ENCODE assay signal across 6 cellular contexts in genomic region chr7:154678001-154678550, GRCh38.
DNase-seq lines count a peak whose midpoint lies in the region; ATAC-seq, FAIRE-seq and TF ChIP-seq lines count a peak whose summit lies in the region.
"Not testable (repeated sequence)": the region's sequence is repeated elsewhere in the genome, so short reads cannot be mapped to it uniquely, and the experiment has no call there.

No MANE protein-coding gene starts in this region.

- H3K36me3 Mint-ChIP-seq in CD8-positive, alpha-beta memory T cell: not testable (repeated sequence)

- not testable (repeated sequence) for H3K4me1 ChIP-seq in CD8-positive, alpha-beta memory T cell (ENCODE audit: insufficient read depth, low read length); DND-41 (ENCODE audit: insufficient read depth, low read length); testis
- peaks cover 30 to 59% of the 10 kb centered on the region in 2 experiments for H3K4me1 ChIP-seq in K562 (replicated peaks in 1 of 2; ENCODE audit: control insufficient read depth in 2 of 2, insufficient read depth in 2 of 2, low read length in 2 of 2)

- not testable (repeated sequence) for H2AFZ ChIP-seq in DND-41 (ENCODE audit: low read depth, low read length)
- peak overlapping the region; percentile 93 for H2AFZ ChIP-seq in K562 (ENCODE audit: low read depth, low read length)

- FAIRE-seq in K562 (lab: Jason Lieb, UNC): not testable (repeated sequence)

- CTCF ChIA-PET in CD8-positive, alpha-beta memory T cell (lab: Charles Lee); K562 (lab: Yijun Ruan, JAX; ENCODE audit: low intra/inter-chr PET ratio): not testable (repeated sequence)

- H3K4me2 ChIP-seq in DND-41 (ENCODE audit: insufficient read depth, low read length): not testable (repeated sequence)
- peak overlapping the region; percentile 87 for H3K4me2 ChIP-seq in K562 (ENCODE audit: insufficient read depth, low read length)

- H3K9me3 Mint-ChIP-seq in CD8-positive, alpha-beta memory T cell: not testable (repeated sequence)

- H3K27ac Mint-ChIP-seq in CD8-positive, alpha-beta memory T cell: not testable (repeated sequence)

- DNase-seq in CD8-positive, alpha-beta memory T cell: not testable (repeated sequence)
- DNase-seq in DND-41: peak; percentile 12
- peak; percentile 94 for DNase-seq in Jurkat, Clone E6-1 (ENCODE audit: low read depth, low spot score)
- DNase-seq in K562 (ENCODE audit: extremely low read depth in 1 of 4, low spot score in 3 of 4): peak in 1 of 4 experiments; percentile 30
- DNase-seq in left kidney (ENCODE audit: low read depth, low spot score): peak; percentile 19
- DNase-seq in testis: peak; percentile 69

- in situ Hi-C loops in K562 (cut with MboI): not testable (repeated sequence)

- not testable (repeated sequence) for H3K4me3 Mint-ChIP-seq in CD8-positive, alpha-beta memory T cell

- BruUV-seq in K562 (replicated peaks; lab: Mats Ljungman, UMichigan): not testable (repeated sequence)

- intact Hi-C loops in K562 (cut with micrococcal nuclease); testis (cut with DNase I; ENCODE audit: low total_unique reads): not testable (repeated sequence)

- H3K27me3 ChIP-seq in CD8-positive, alpha-beta memory T cell (ENCODE audit: insufficient read depth, low read length, poor library complexity, severe bottlenecking); DND-41 (ENCODE audit: insufficient read depth, low read length, poor library complexity); K562 (ENCODE audit: control insufficient read depth in 2 of 2, insufficient read depth in 2 of 2, low read length in 2 of 2); testis: not testable (repeated sequence)

- H3K79me2 ChIP-seq in DND-41 (ENCODE audit: insufficient read depth, low read length): not testable (repeated sequence)
- peaks cover 31% of the 10 kb centered on the region for H3K79me2 ChIP-seq in K562 (ENCODE audit: control insufficient read depth, insufficient read depth, low read length)

- TF ChIP-seq EP300 in K562 (IDR thresholded peaks at IDR 0.05; ENCODE audit: low read length): not testable (repeated sequence)

- ATAC-seq in DND-41 (ENCODE audit: insufficient read depth, low read depth): peak; percentile 37; the same call in 2 of the 3 replicates
- ATAC-seq in K562: not testable (repeated sequence)

- H3K9me3 ChIP-seq in CD8-positive, alpha-beta memory T cell (ENCODE audit: low read length); DND-41 (ENCODE audit: insufficient read depth, low read length, severe bottlenecking); K562 (replicated peaks; ENCODE audit: control insufficient read depth, insufficient read depth, low read depth, low read length); testis: not testable (repeated sequence)

- POLR2A ChIA-PET in CD8-positive, alpha-beta memory T cell (lab: Charles Lee): not testable (repeated sequence)
- POLR2A ChIA-PET in K562 (lab: Yijun Ruan, JAX): interaction anchor here (0.5 to 1.3 kb wide), 3 partner anchors 8 to 525 kb away, joined by 3 read pairs; no protein-coding TSS in a partner anchor

- not testable (repeated sequence) for H3K36me3 ChIP-seq in CD8-positive, alpha-beta memory T cell (ENCODE audit: insufficient read depth, low read length); DND-41 (ENCODE audit: insufficient read depth, low read length); K562 (ENCODE audit: control insufficient read depth, insufficient read depth, low read length); testis (ENCODE audit: low read depth, missing control alignments)

- not testable (repeated sequence) for H3K4me3 ChIP-seq in CD8-positive, alpha-beta memory T cell (ENCODE audit: low read length); DND-41 (ENCODE audit: low read depth in 1 of 2, low read length in 2 of 2); Jurkat, Clone E6-1 (ENCODE audit: low read length); K562
- H3K4me3 ChIP-seq in testis: peak overlapping the region in 1 of 2 donors; percentile 38

- not testable (repeated sequence) for H3K9ac ChIP-seq in DND-41 (ENCODE audit: low read depth, low read length); K562 (ENCODE audit: insufficient read depth in 1 of 2, low read depth in 2 of 2, low read length in 2 of 2)

- WGBS in K562 (ENCODE audit: insufficient coverage, low coverage, missing lambda C conversion rate): 89% methylated on average over 18 of the region's 18 CpGs
- WGBS in testis, 2 donors: 64 to 78% methylated on average over 18 of the region's 18 CpGs

- TF ChIP-seq CTCF in DND-41 (IDR thresholded peaks at IDR 0.05; ENCODE audit: borderline replicate concordance, extremely low read depth, low read length, poor library complexity, severe bottlenecking); K562 (IDR thresholded peaks at IDR 0.05 in 2 of 3, conservative IDR thresholded peaks at IDR 0.05 in 1 of 3; ENCODE audit: insufficient read depth in 2 of 3, low read depth in 1 of 3, low read length in 3 of 3); testis (IDR thresholded peaks at IDR 0.05): not testable (repeated sequence)

- H3K4me1 Mint-ChIP-seq in CD8-positive, alpha-beta memory T cell: not testable (repeated sequence)

- H3K27ac ChIP-seq in CD8-positive, alpha-beta memory T cell (ENCODE audit: low read depth, low read length): peak overlapping the region; percentile 73
- H3K27ac ChIP-seq in DND-41 (ENCODE audit: low read length): not testable (repeated sequence)
- H3K27ac ChIP-seq in K562 (ENCODE audit: extremely low read depth, low read depth, low read length) (peak overlapping the region; percentile 87; the same call in 2 of the 3 replicates), testis (peak overlapping the region in 1 of 2 donors; percentile 51)

- not testable (repeated sequence) for H3K27me3 Mint-ChIP-seq in CD8-positive, alpha-beta memory T cell

- TF ChIP-seq RAD21 in K562 (CRISPR knock-in tag; conservative IDR thresholded peaks at IDR 0.05 in 1 of 2, IDR thresholded peaks at IDR 0.05 in 1 of 2): not testable (repeated sequence)

- not testable (repeated sequence) for H4K20me1 ChIP-seq in DND-41 (ENCODE audit: insufficient read depth, low read length); K562 (replicated peaks; ENCODE audit: control insufficient read depth, insufficient read depth, low read length)

- not testable (repeated sequence) for H3K9me1 ChIP-seq in K562 (ENCODE audit: control insufficient read depth, insufficient read depth, low read length)

- TF ChIP-seq POLR2A in K562 (conservative IDR thresholded peaks at IDR 0.05); testis (IDR thresholded peaks at IDR 0.05): not testable (repeated sequence)

TF ChIP-seq in K562, 482 proteins besides CTCF, POLR2A, EP300 and RAD21 (continues in another document):
- peak; percentile 95 for TF ChIP-seq CC2D1A (IDR thresholded peaks at IDR 0.05)
- TF ChIP-seq NBN (IDR thresholded peaks at IDR 0.05; ENCODE audit: low read depth): peak; percentile 18; the same call in 1 of the 2 replicates
- TF ChIP-seq MLLT1 (IDR thresholded peaks at IDR 0.05): 0 out of 4 replicates have a peak, but pooled peaks of 1 of the 2 experiments have one; percentile 48
- TF ChIP-seq FOXK2 (conservative IDR thresholded peaks at IDR 0.05 in 1 of 2, IDR thresholded peaks at IDR 0.05 in 1 of 2; ENCODE audit: low read depth in 2 of 2): peak; percentile 4 to 38; a peak in 1 of 4 replicates
- peak; percentile 59 for TF ChIP-seq C11orf30 (IDR thresholded peaks at IDR 0.05; ENCODE audit: low read depth)
- peak; percentile 30 for TF ChIP-seq FOS (IDR thresholded peaks at IDR 0.05; ENCODE audit: extremely low read depth, insufficient read length)
- TF ChIP-seq TFAP4 (CRISPR knock-in tag; IDR thresholded peaks at IDR 0.05; ENCODE audit: borderline replicate concordance): 0 out of 2 replicates have a peak, but pooled peaks have one; percentile 3
- peak; percentile 72 for TF ChIP-seq ASH1L (IDR thresholded peaks at IDR 0.05; ENCODE audit: borderline replicate concordance, low read depth, partially characterized antibody)
- peak; percentile 22; the same call in 1 of the 2 replicates for TF ChIP-seq MAFG (tag; conservative IDR thresholded peaks at IDR 0.05)
- TF ChIP-seq NFYB (IDR thresholded peaks at IDR 0.05; ENCODE audit: extremely low read depth, insufficient read length): peak; percentile 92
